ENCODE assay signal across 8 cellular contexts in the genomic region with DNA sequence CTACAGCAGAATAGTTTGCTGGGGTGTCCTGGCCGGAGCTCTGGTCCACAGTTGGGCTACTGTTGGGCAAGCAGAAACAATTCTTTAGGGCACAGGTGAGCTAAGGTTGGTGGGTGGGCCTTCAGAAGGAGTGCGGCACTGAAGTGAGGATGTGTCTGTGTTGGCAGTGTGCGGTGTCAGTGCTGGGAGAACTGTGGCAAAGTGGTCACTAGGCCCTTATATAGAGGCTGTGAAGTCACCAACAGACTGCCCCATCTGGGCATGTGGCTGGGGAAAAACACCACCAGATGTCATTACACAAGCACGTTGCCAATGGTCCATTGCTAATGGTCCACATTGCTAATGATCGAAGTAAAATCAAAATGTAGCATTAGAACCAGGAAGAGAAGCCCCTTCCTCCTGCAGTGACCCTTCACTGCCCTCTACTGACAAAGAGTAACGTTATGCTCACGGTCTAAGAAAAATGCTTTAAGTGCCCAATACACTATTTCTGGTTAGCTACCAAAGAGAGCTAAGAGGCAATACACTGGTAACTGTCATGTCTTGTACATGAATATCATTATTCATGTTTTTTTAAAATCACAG. TPM values are rescaled to one million over a fixed set of nuclear protein-coding genes. Genes with fewer than 3 reads are reported as not detected.
A peak's percentile ranks its signal among the peaks of the same experiment; 100 is the strongest.
DNase-seq lines count a peak whose midpoint lies in the region; ATAC-seq and TF ChIP-seq lines count a peak whose summit lies in the region.
"Had no signal": no experiment of that assay in that cellular context is flagged by ENCODE, and none has a peak within 500 bp of the region (broad histone marks: within the 10 kb centered on the region; RNA-seq: fewer than 3 reads in every experiment).

No MANE protein-coding gene starts in this region.

- no peaks in the 10 kb centered on the region for H4K20me1 ChIP-seq in Loucy (ENCODE audit: insufficient read depth, low read length, poor library complexity, severe bottlenecking)

- H3K4me3 ChIP-seq in Loucy (ENCODE audit: low read length, poor library complexity, severe bottlenecking) (no peak overlapping the region), astrocyte of the spinal cord (ENCODE audit: low read depth, low read length) (no peak overlapping the region)

- DNase-seq in astrocyte of the spinal cord (ENCODE audit: low read depth, low spot score) (peak; percentile 12), progenitor cell of endocrine pancreas (ENCODE audit: low spot score, unreplicated experiment) (no peak), activated gamma-delta T cell treated with Interleukin-2 at 50 U/mL for 16 hours (no peak)
- no peak for DNase-seq in stimulated activated naive CD4-positive, alpha-beta T cell (lab: John Stamatoyannopoulos, UW)
- DNase-seq: cortex of kidney had no signal

- peak; percentile 83 for TF ChIP-seq CTCF in Loucy (conservative IDR thresholded peaks at IDR 0.05; ENCODE audit: low read length)
- peak; percentile 49 for TF ChIP-seq CTCF in astrocyte of the spinal cord (IDR thresholded peaks at IDR 0.05; ENCODE audit: low read depth, low read length)
- TF ChIP-seq CTCF in progenitor cell of endocrine pancreas (IDR thresholded peaks at IDR 0.05; ENCODE audit: unreplicated experiment): peak; percentile 59

- no peaks in the 10 kb centered on the region for H3K4me1 ChIP-seq in Loucy (ENCODE audit: insufficient read depth, low read length, poor library complexity, severe bottlenecking)

- no peaks in the 10 kb centered on the region for H3K9me3 ChIP-seq in Loucy (ENCODE audit: insufficient read depth, low read depth, low read length)

- ATAC-seq in GM18909 (IDR thresholded peaks at IDR 0.05; ENCODE audit: poor library complexity, unreplicated experiment) (peak; percentile 71), HG02852 (IDR thresholded peaks at IDR 0.05; ENCODE audit: unreplicated experiment) (no peak)

- H3K4me2 ChIP-seq in Loucy (ENCODE audit: low read depth, low read length, poor library complexity, severe bottlenecking): no peak overlapping the region

- H3K9ac ChIP-seq in Loucy (ENCODE audit: low read depth, low read length, poor library complexity, severe bottlenecking): no peak overlapping the region

- no peaks in the 10 kb centered on the region for H3K36me3 ChIP-seq in Loucy (ENCODE audit: insufficient read depth, low read length)

- no peaks in the 10 kb centered on the region for H3K79me2 ChIP-seq in Loucy (ENCODE audit: insufficient read depth, low read length)

- H2AFZ ChIP-seq in Loucy (ENCODE audit: low read length): peak overlapping the region; percentile 82

- H3K27me3 ChIP-seq in Loucy (ENCODE audit: insufficient read depth, low read length, poor library complexity, severe bottlenecking): no peaks in the 10 kb centered on the region

- peak overlapping the region; percentile 84 for H3K27ac Mint-ChIP-seq in progenitor cell of endocrine pancreas

- no peaks in the 10 kb centered on the region for H3K27me3 Mint-ChIP-seq in progenitor cell of endocrine pancreas

- no peaks in the 10 kb centered on the region for H3F3A ChIP-seq in Loucy (ENCODE audit: low read depth)

- H3K9me2 ChIP-seq in Loucy (replicated peaks; ENCODE audit: low read depth, low read length): no peaks in the 10 kb centered on the region

- H3K9me3 Mint-ChIP-seq in progenitor cell of endocrine pancreas (ENCODE audit: low read depth): peaks cover 12% of the 10 kb centered on the region

- no peak overlapping the region for H3K4me3 Mint-ChIP-seq in progenitor cell of endocrine pancreas (ENCODE audit: low read depth)

- no peaks in the 10 kb centered on the region for H3K36me3 Mint-ChIP-seq in progenitor cell of endocrine pancreas (ENCODE audit: insufficient read depth)

- in situ Hi-C loops in astrocyte of the spinal cord (cut with HindIII; ENCODE audit: low sequenced_read_pairs): no loop called here

- no peaks in the 10 kb centered on the region for H3K4me1 Mint-ChIP-seq in progenitor cell of endocrine pancreas (ENCODE audit: low read depth)

RNA-seq across cellular contexts. Expression of gene SCN1A, which starts 21.3 kb away (rescaled TPM):
- total RNA-seq in progenitor cell of endocrine pancreas: 0.26 and 0.62 TPM in 2 replicates
